In the genomic region with DNA sequence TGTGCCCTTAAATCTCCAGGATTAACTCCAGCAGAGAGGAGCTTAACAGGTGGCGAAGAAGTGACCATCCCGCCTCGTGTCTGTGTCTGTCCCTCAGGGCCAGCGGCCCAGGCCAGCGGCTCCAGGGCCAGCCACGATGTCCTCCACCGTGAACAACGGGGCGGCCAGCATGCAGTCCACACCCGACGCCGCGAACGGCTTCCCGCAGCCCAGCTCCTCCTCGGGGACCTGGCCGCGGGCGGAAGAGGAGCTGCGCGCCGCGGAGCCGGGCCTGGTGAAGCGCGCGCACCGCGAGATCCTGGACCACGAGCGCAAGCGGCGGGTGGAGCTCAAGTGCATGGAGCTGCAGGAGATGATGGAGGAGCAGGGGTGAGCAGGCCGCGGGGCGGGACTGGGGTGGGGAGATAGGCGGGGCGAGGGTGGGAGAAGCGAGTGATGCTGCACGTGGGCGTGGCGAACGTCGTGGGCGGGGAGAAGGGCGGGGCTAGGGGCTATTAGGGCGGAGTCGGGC, we compare ENCODE assay signal across 9 cellular contexts. TPM values are rescaled to one million over a fixed set of nuclear protein-coding genes. Genes with fewer than 3 reads are reported as not detected.
DNase-seq lines count a peak whose midpoint lies in the region; ATAC-seq and TF ChIP-seq lines count a peak whose summit lies in the region.
"Had no signal": no experiment of that assay in that cellular context is flagged by ENCODE, and none has a peak within 500 bp of the region (broad histone marks: within the 10 kb centered on the region; RNA-seq: fewer than 3 reads in every experiment).

No MANE protein-coding gene starts in this region.

- H3K36me3 ChIP-seq in right atrium auricular region: no peaks in the 10 kb centered on the region
- H3K36me3 ChIP-seq in ectodermal cell (ENCODE audit: control insufficient read depth, insufficient read depth, low read length): no peaks in the 10 kb centered on the region
- H3K36me3 ChIP-seq: tibial artery had no signal

- WGBS in ectodermal cell, 2 experiments: 6 to 8% methylated on average over 48 of the region's 48 CpGs

- intact Hi-C loops in Right ventricle myocardium inferior (cut with DNase I): no loop called here

- peaks cover 50% of the 10 kb centered on the region for H3K27me3 Mint-ChIP-seq in memory B cell

- H3K27me3 ChIP-seq in right atrium auricular region: peaks cover 3 to 7% of the 10 kb centered on the region in 2 donors
- H3K27me3 ChIP-seq in ectodermal cell (ENCODE audit: control insufficient read depth, insufficient read depth, low read length, poor library complexity, severe bottlenecking): peaks cover 8% of the 10 kb centered on the region

- H3K4me3 ChIP-seq in right atrium auricular region (peak overlapping the region in 1 of 2 donors; percentile 21), ectodermal cell (ENCODE audit: insufficient read depth, low read depth, low read length) (peak overlapping the region; percentile 31)

- H3K9me3 ChIP-seq in right atrium auricular region: no peaks in the 10 kb centered on the region
- no peaks in the 10 kb centered on the region for H3K9me3 ChIP-seq in ectodermal cell (ENCODE audit: control insufficient read depth, low read length)
- H3K9me3 ChIP-seq: tibial artery had no signal

- ATAC-seq in Right ventricle myocardium inferior: peak; percentile 77
- peak; percentile 79 for ATAC-seq in memory B cell (ENCODE audit: low read depth)

- H3K4me1 Mint-ChIP-seq in memory B cell: peaks cover 4% of the 10 kb centered on the region

- TF ChIP-seq CTCF in right atrium auricular region (IDR thresholded peaks at IDR 0.05): no peak

- H3K4me1 ChIP-seq in right atrium auricular region: peaks cover 0 to 8% of the 10 kb centered on the region in 2 donors
- peaks cover 17% of the 10 kb centered on the region for H3K4me1 ChIP-seq in ectodermal cell (ENCODE audit: control insufficient read depth, insufficient read depth, low read length)

- H3K9me3 Mint-ChIP-seq in memory B cell: peaks cover 2% of the 10 kb centered on the region

- peaks cover 2% of the 10 kb centered on the region for H3K36me3 Mint-ChIP-seq in memory B cell

- H3K4me3 Mint-ChIP-seq in memory B cell: peak overlapping the region; percentile 70

- H3K27ac Mint-ChIP-seq in memory B cell: no peak overlapping the region

- DNase-seq in Right ventricle myocardium inferior (ENCODE audit: missing footprints): peak; percentile 76
- no peak for DNase-seq in right atrium auricular region (ENCODE audit: low spot score)
- peak; percentile 46 for DNase-seq in NCI-H187 treated with DMSO at 0.1 percent for 48 hours (lab: John Stamatoyannopoulos, UW)
- peak; percentile 88 for DNase-seq in activated CD8-positive, alpha-beta memory T cell treated with anti-CD3 and anti-CD28 coated beads for 24 hours
- DNase-seq in memory B cell (ENCODE audit: low spot score in 2 of 2): peak; percentile 32 to 53
- DNase-seq in stimulated activated CD8-positive, alpha-beta memory T cell treated with anti-CD3 and anti-CD28 coated beads, Interleukin-15, amount 100 ng/mL, for 24 hours (ENCODE audit: low read depth): peak; percentile 64
- no peak for DNase-seq in Kasumi-1 (lab: John Stamatoyannopoulos, UW)

- no peak overlapping the region for H3K27ac ChIP-seq in right atrium auricular region
- no peak overlapping the region for H3K27ac ChIP-seq in ectodermal cell (ENCODE audit: insufficient read depth, low read depth, low read length, poor library complexity, severe bottlenecking)
- H3K27ac ChIP-seq: tibial artery had no signal

RNA-seq across cellular contexts. Expression of a gene that starts 33.3 kb away (rescaled TPM):
- total RNA-seq in Right ventricle myocardium inferior (16.5 TPM), right atrium auricular region (10 to 100 TPM; 17.5 to 27.1 TPM)
- polyA plus RNA-seq in ectodermal cell (2013, experiment 1 of 4): 5.1 TPM
- 5.7 TPM for polyA plus RNA-seq in ectodermal cell (2013, experiment 2 of 4)
- polyA plus RNA-seq in ectodermal cell (2013, experiment 3 of 4): 6.0 TPM
- 4.8 TPM for polyA plus RNA-seq in ectodermal cell (2013, experiment 4 of 4)

Comparison
In these comparisons a context has a peak if more than half of its experiments do, and no peak if none do; other contexts are left out.
1. DNase-seq: peak in Right ventricle myocardium inferior (single experiment), NCI-H187 treated with DMSO at 0.1 percent for 48 hours (single experiment), activated CD8-positive, alpha-beta memory T cell treated with anti-CD3 and anti-CD28 coated beads for 24 hours (single experiment), memory B cell (2 of 2) and stimulated activated CD8-positive, alpha-beta memory T cell treated with anti-CD3 and anti-CD28 coated beads, Interleukin-15, amount 100 ng/mL, for 24 hours (single experiment); none in right atrium auricular region (single experiment) and Kasumi-1 (0 of 2).